ENCODE assay signal across 11 cellular contexts in genomic region chr7:20197837-20198236, GRCh38. TPM values are rescaled to one million over a fixed set of nuclear protein-coding genes. Genes with fewer than 3 reads are reported as not detected.
DNase-seq lines count a peak whose midpoint lies in the region; TF ChIP-seq lines count a peak whose summit lies in the region.
"Had no signal": no experiment of that assay in that cellular context is flagged by ENCODE, and none has a peak within 500 bp of the region (broad histone marks: within the 10 kb centered on the region; RNA-seq: fewer than 3 reads in every experiment).

No MANE protein-coding gene starts in this region.

- H3K79me2 ChIP-seq in Karpas-422 (ENCODE audit: low read length), result peaks cover 80% of the 10 kb centered on the region
- no peaks in the 10 kb centered on the region for H3K79me2 ChIP-seq in neural cell (replicated peaks; ENCODE audit: insufficient read depth, low read length)

- H3K9me3 ChIP-seq in Karpas-422 (ENCODE audit: low read length) (no peaks in the 10 kb centered on the region), neural cell (ENCODE audit: low read length) (no peaks in the 10 kb centered on the region)

- no peaks in the 10 kb centered on the region for H3F3A ChIP-seq in neural cell (ENCODE audit: insufficient read depth, low read length, poor library complexity, severe bottlenecking)

- H2AFZ ChIP-seq in Karpas-422 (ENCODE audit: low read length) (no peak overlapping the region), neural cell (ENCODE audit: low read depth, low read length) (no peak overlapping the region)

- H3K36me3 Mint-ChIP-seq in activated T-helper 2 cell treated with anti-CD3 and anti-CD28 coated beads, Interferon-gamma antibody, Interleukin-2, Interleukin-4, amounts not matched to agents 10 μg/mL and 5 μg/mL and 100 μg/mL, durations not matched to agents 14 hours and 24 hours and 36 hours (ENCODE audit: low read depth), result no peaks in the 10 kb centered on the region

- H4K20me1 ChIP-seq in Karpas-422 (ENCODE audit: insufficient read depth, low read depth, low read length), result no peaks in the 10 kb centered on the region
- no peaks in the 10 kb centered on the region for H4K20me1 ChIP-seq in neural cell (ENCODE audit: insufficient read depth)

- intact Hi-C loops in activated T-helper 2 cell treated with anti-CD3 and anti-CD28 coated beads, Interferon-gamma antibody, Interleukin-2, Interleukin-4, amounts not matched to agents 10 μg/mL and 5 μg/mL and 100 μg/mL, durations not matched to agents 14 hours and 24 hours and 36 hours (cut with micrococcal nuclease), result no loop called here

- H3K9me3 Mint-ChIP-seq in activated T-helper 2 cell treated with anti-CD3 and anti-CD28 coated beads, Interferon-gamma antibody, Interleukin-2, Interleukin-4, amounts not matched to agents 10 μg/mL and 5 μg/mL and 100 μg/mL, durations not matched to agents 14 hours and 24 hours and 36 hours, result no peaks in the 10 kb centered on the region

- peaks cover 85% of the 10 kb centered on the region for H3K4me1 ChIP-seq in Karpas-422 (ENCODE audit: low read length)

- H3K4me1 Mint-ChIP-seq in activated T-helper 2 cell treated with anti-CD3 and anti-CD28 coated beads, Interferon-gamma antibody, Interleukin-2, Interleukin-4, amounts not matched to agents 10 μg/mL and 5 μg/mL and 100 μg/mL, durations not matched to agents 14 hours and 24 hours and 36 hours (ENCODE audit: low read depth), result peaks cover 4% of the 10 kb centered on the region

- no peaks in the 10 kb centered on the region for H3K9me2 ChIP-seq in Karpas-422 (replicated peaks; ENCODE audit: insufficient read depth, low read length)
- no peaks in the 10 kb centered on the region for H3K9me2 ChIP-seq in neural cell (ENCODE audit: insufficient read depth, low read length)

- H3K27ac Mint-ChIP-seq in activated T-helper 2 cell treated with anti-CD3 and anti-CD28 coated beads, Interferon-gamma antibody, Interleukin-2, Interleukin-4, amounts not matched to agents 10 μg/mL and 5 μg/mL and 100 μg/mL, durations not matched to agents 14 hours and 24 hours and 36 hours, result no peak overlapping the region

- H3K36me3 ChIP-seq in Karpas-422 (ENCODE audit: insufficient read depth, low read length) (peaks cover 8% of the 10 kb centered on the region; the same call in 1 of the 2 replicates), neural cell (ENCODE audit: insufficient read depth, low read length) (no peaks in the 10 kb centered on the region)

- TF ChIP-seq EP300 in neural cell (conservative IDR thresholded peaks at IDR 0.05; ENCODE audit: poor library complexity, severe bottlenecking), result no peak

- no peaks in the 10 kb centered on the region for H3K27me3 Mint-ChIP-seq in activated T-helper 2 cell treated with anti-CD3 and anti-CD28 coated beads, Interferon-gamma antibody, Interleukin-2, Interleukin-4, amounts not matched to agents 10 μg/mL and 5 μg/mL and 100 μg/mL, durations not matched to agents 14 hours and 24 hours and 36 hours (ENCODE audit: low read depth)

- H3K27me3 ChIP-seq in Karpas-422 (ENCODE audit: low read length), result no peaks in the 10 kb centered on the region
- no peaks in the 10 kb centered on the region for H3K27me3 ChIP-seq in neural cell (ENCODE audit: insufficient read depth, low read depth, low read length)

- TF ChIP-seq CTCF in choroid plexus epithelial cell (conservative IDR thresholded peaks at IDR 0.05; ENCODE audit: low read depth, low read length), result peak; percentile 46
- peak; percentile 14 for TF ChIP-seq CTCF in neural cell (IDR thresholded peaks at IDR 0.05; ENCODE audit: poor library complexity, severe bottlenecking)

- no peak overlapping the region for H3K4me3 Mint-ChIP-seq in activated T-helper 2 cell treated with anti-CD3 and anti-CD28 coated beads, Interferon-gamma antibody, Interleukin-2, Interleukin-4, amounts not matched to agents 10 μg/mL and 5 μg/mL and 100 μg/mL, durations not matched to agents 14 hours and 24 hours and 36 hours (ENCODE audit: low read depth)

- H3K4me3 ChIP-seq in Karpas-422 (ENCODE audit: low read length) (no peak overlapping the region), choroid plexus epithelial cell (ENCODE audit: low read depth, low read length) (no peak overlapping the region), neural cell (ENCODE audit: low read length) (no peak overlapping the region)

- H3K27ac ChIP-seq in Karpas-422 (ENCODE audit: low read length), result peak overlapping the region; percentile 97
- no peak overlapping the region for H3K27ac ChIP-seq in neural cell (ENCODE audit: low read length)

- no peak for TF ChIP-seq RAD21 in neural cell (conservative IDR thresholded peaks at IDR 0.05)

- peak overlapping the region; percentile 64 for H3K9ac ChIP-seq in Karpas-422 (ENCODE audit: low read length)
- H3K9ac ChIP-seq in neural cell (ENCODE audit: low read length), result no peak overlapping the region

- DNase-seq in ELF-1 (ENCODE audit: low read depth, low spot score) (peak; percentile 16), Karpas-422 (peak; percentile 72), choroid plexus epithelial cell (ENCODE audit: low read depth) (no peak), ecto neural progenitor cell (ENCODE audit: low spot score) (no peak), NCI-H1417 (lab: John Stamatoyannopoulos, UW) (no peak), mesenteric fat pad (ENCODE audit: low spot score) (no peak)
- no peak for DNase-seq in activated T-helper 2 cell treated with anti-CD3 and anti-CD28 coated beads, Interferon-gamma antibody, Interleukin-2, Interleukin-4, amounts not matched to agents 10 μg/mL and 5 μg/mL and 100 μg/mL, durations not matched to agents 14 hours and 24 hours and 36 hours (ENCODE audit: low spot score)
- DNase-seq: activated effector memory CD4-positive, alpha-beta T cell treated with Interleukin-2 at 50 U/mL for 16 hours; left cardiac atrium; NCI-H510A had no signal

- peak overlapping the region; percentile 88 for H3K4me2 ChIP-seq in Karpas-422 (ENCODE audit: low read depth, low read length, poor library complexity, severe bottlenecking)
- no peak overlapping the region for H3K4me2 ChIP-seq in neural cell (ENCODE audit: low read length)

TF ChIP-seq in neural cell, 6 proteins besides CTCF, POLR2A, EP300 and RAD21:
- no peak for TF ChIP-seq REST (IDR thresholded peaks at IDR 0.05; ENCODE audit: borderline replicate concordance)
- no peak for TF ChIP-seq POLR2AphosphoS5 (IDR thresholded peaks at IDR 0.05)
- no peak for TF ChIP-seq TAF1 (IDR thresholded peaks at IDR 0.05; ENCODE audit: low read depth)
- TF ChIP-seq EZH2 (IDR thresholded peaks at IDR 0.05; ENCODE audit: borderline replicate concordance, insufficient read depth, low read length, poor library complexity, severe bottlenecking), result no peak
- TF ChIP-seq MXI1 (conservative IDR thresholded peaks at IDR 0.05; ENCODE audit: poor library complexity, severe bottlenecking), result no peak
- no peak for TF ChIP-seq SMC3 (conservative IDR thresholded peaks at IDR 0.05; ENCODE audit: poor library complexity)

RNA-seq across cellular contexts. Expression of gene MACC1, which starts 19.3 kb away (rescaled TPM):
- 30.4 and 49.9 TPM in 2 replicates for total RNA-seq in Karpas-422 (2014; rRNA removed; shearing (Covaris generic); ENCODE audit: low replicate concordance)
- 0.20 and 0.22 TPM in 2 replicates for polyA plus RNA-seq in neural cell
- 0.49 and 0.58 TPM in 2 replicates for polyA minus RNA-seq in neural cell
- 7.4 TPM for total RNA-seq in mesenteric fat pad
- not detected in 2 replicates for total RNA-seq in activated T-helper 2 cell treated with anti-CD3 and anti-CD28 coated beads, Interferon-gamma antibody, Interleukin-2, Interleukin-4, amounts not matched to agents 10 μg/mL and 5 μg/mL and 100 μg/mL, durations not matched to agents 14 hours and 24 hours and 36 hours

Comparison
In these comparisons a context has a peak if more than half of its experiments do, and no peak if none do; other contexts are left out.
1. DNase-seq: peak in ELF-1 (single experiment) and Karpas-422 (single experiment); none in choroid plexus epithelial cell (single experiment), ecto neural progenitor cell (single experiment), NCI-H1417 (0 of 3), mesenteric fat pad (single experiment) and activated T-helper 2 cell treated with anti-CD3 and anti-CD28 coated beads, Interferon-gamma antibody, Interleukin-2, Interleukin-4, amounts not matched to agents 10 μg/mL and 5 μg/mL and 100 μg/mL, durations not matched to agents 14 hours and 24 hours and 36 hours (single experiment).